In genomic region chr22:30868663-30869385, GRCh38 we compare ENCODE assay signal across 12 cellular contexts.
DNase-seq lines count a peak whose midpoint lies in the region; ATAC-seq, FAIRE-seq and TF ChIP-seq lines count a peak whose summit lies in the region.
"Had no signal": no experiment of that assay in that cellular context is flagged by ENCODE, and none has a peak within 500 bp of the region (broad histone marks: within the 10 kb centered on the region; RNA-seq: fewer than 3 reads in every experiment).

No MANE protein-coding gene starts in this region.

- no peaks in the 10 kb centered on the region for H4K20me1 ChIP-seq in HepG2 (ENCODE audit: insufficient read depth, low read length)

- no peak overlapping the region for H2AFZ ChIP-seq in HepG2 (ENCODE audit: low read length)

- no peak overlapping the region for H3K9ac ChIP-seq in HepG2 (ENCODE audit: insufficient read depth, low read depth, low read length)

- ATAC-seq in right lobe of liver (no peak), HepG2 (no peak), left lung (no peak), aorta (ENCODE audit: low FRiP score) (no peak), GM21529 (IDR thresholded peaks at IDR 0.05; ENCODE audit: unreplicated experiment) (no peak)

- H3K4me3 ChIP-seq in right lobe of liver (no peak overlapping the region), HepG2 (replicated peaks in 1 of 3; ENCODE audit: insufficient read depth in 1 of 3, low read depth in 2 of 3, low read length in 3 of 3) (no peak overlapping the region), astrocyte of the spinal cord (ENCODE audit: low read depth, low read length) (no peak overlapping the region), left lung (no peak overlapping the region), aorta (ENCODE audit: low read length in 2 of 2) (no peak overlapping the region)
- H3K4me3 ChIP-seq: breast epithelium had no signal

- H3K27ac ChIP-seq in right lobe of liver (no peak overlapping the region), HepG2 (ENCODE audit: extremely low read length, insufficient read depth, low read length) (no peak overlapping the region), left lung (no peak overlapping the region), aorta (ENCODE audit: low read depth in 1 of 2, low read length in 2 of 2) (no peak overlapping the region)
- H3K27ac ChIP-seq: breast epithelium, C4-2B had no signal

- no peak for FAIRE-seq in HepG2 (lab: Jason Lieb, UNC)

- CTCF ChIA-PET in HepG2 (lab: Yijun Ruan, JAX; ENCODE audit: low intra/inter-chr PET ratio, low total read pairs) = no interaction called here

- no peaks in the 10 kb centered on the region for H3K4me1 ChIP-seq in right lobe of liver
- H3K4me1 ChIP-seq in HepG2 (ENCODE audit: insufficient read depth, low read length) = peaks cover 16% of the 10 kb centered on the region
- no peaks in the 10 kb centered on the region for H3K4me1 ChIP-seq in left lung
- no peaks in the 10 kb centered on the region for H3K4me1 ChIP-seq in aorta (ENCODE audit: control insufficient read depth in 1 of 2, insufficient read depth in 2 of 2, low read length in 2 of 2)
- H3K4me1 ChIP-seq: breast epithelium had no signal

- H3K27me3 ChIP-seq in right lobe of liver (no peaks in the 10 kb centered on the region), HepG2 (ENCODE audit: control insufficient read depth in 1 of 2, insufficient read depth in 2 of 2, low read length in 2 of 2) (peaks cover 4 to 17% of the 10 kb centered on the region in 2 experiments; a peak in 3 of 5 replicates), left lung (no peaks in the 10 kb centered on the region), aorta (ENCODE audit: control insufficient read depth in 1 of 2, insufficient read depth in 2 of 2, low read length in 1 of 2) (no peaks in the 10 kb centered on the region)
- H3K27me3 ChIP-seq: breast epithelium had no signal

- H3K4me2 ChIP-seq in HepG2 (ENCODE audit: low read depth, low read length) = no peak overlapping the region

- BruUV-seq in HepG2 (replicated peaks; lab: Mats Ljungman, UMichigan) = no TSS peak

- 66% methylated on average over 3 of the region's 12 CpGs for WGBS in right lobe of liver (ENCODE audit: insufficient coverage, low coverage, low lambda C conversion rate, missing lambda C conversion rate)
- WGBS in HepG2 (ENCODE audit: low lambda C conversion rate) = 19% methylated on average over 10 of the region's 12 CpGs
- 19 to 24% methylated on average over 12 of the region's 12 CpGs for WGBS in aorta, 2 donors

- H3K79me2 ChIP-seq in HepG2 (ENCODE audit: insufficient read depth, low read length) = no peaks in the 10 kb centered on the region

- DNase-seq in right lobe of liver (peak in 2 of 3 donors; percentile 36 to 38), HepG2 (ENCODE audit: low spot score) (no peak), astrocyte of the spinal cord (ENCODE audit: low read depth, low spot score) (peak; percentile 22), left lung (peak; percentile 22 to 41), aorta (peak; percentile 36 to 45), AML-193 (lab: John Stamatoyannopoulos, UW) (no peak), NCI-H1694 treated with DMSO at 0.1 percent for 48 hours (lab: John Stamatoyannopoulos, UW) (no peak)
- DNase-seq: NCI-H774; stimulated activated naive CD4-positive, alpha-beta T cell treated with Interleukin-2 at 50 U/mL for 16 hours had no signal

- intact Hi-C loops in right lobe of liver (cut with DNase I) = no loop called here
- intact Hi-C loops in HepG2 (cut with micrococcal nuclease; ENCODE audit: unreplicated experiment) = no loop called here
- intact Hi-C loops in left lung (cut with DNase I) = no loop called here
- intact Hi-C loops in aorta (cut with DNase I) = no loop called here

- no peak for TF ChIP-seq RAD21 in HepG2 (CRISPR knock-in tag; IDR thresholded peaks at IDR 0.05)

- POLR2A ChIA-PET in HepG2 (lab: Yijun Ruan, JAX) = no interaction called here

- H3K36me3 ChIP-seq in right lobe of liver (no peaks in the 10 kb centered on the region), HepG2 (replicated peaks in 1 of 2; ENCODE audit: control insufficient read depth in 1 of 2, insufficient read depth in 2 of 2, low read length in 2 of 2) (no peaks in the 10 kb centered on the region), left lung (no peaks in the 10 kb centered on the region), aorta (ENCODE audit: control insufficient read depth in 1 of 2, insufficient read depth in 2 of 2, low read length in 1 of 2) (no peaks in the 10 kb centered on the region)
- H3K36me3 ChIP-seq: breast epithelium had no signal

- TF ChIP-seq EP300 in HepG2 (IDR thresholded peaks at IDR 0.05; ENCODE audit: low read depth in 2 of 2, low read length in 2 of 2) = no peak
- TF ChIP-seq EP300 in HepG2 (CRISPR knock-in tag; IDR thresholded peaks at IDR 0.05; ENCODE audit: borderline replicate concordance) = no peak

- in situ Hi-C loops in HepG2 (cut with HindIII; ENCODE audit: extremely low pct_ligation_motif_present, low pct_unique_long_range_greater_than_20kb) (no loop called here), astrocyte of the spinal cord (cut with HindIII; ENCODE audit: low sequenced_read_pairs) (no loop called here)

- H3K9me3 ChIP-seq in right lobe of liver (no peaks in the 10 kb centered on the region), HepG2 (ENCODE audit: low read length) (no peaks in the 10 kb centered on the region), left lung (no peaks in the 10 kb centered on the region), aorta (ENCODE audit: control insufficient read depth, low read length) (no peaks in the 10 kb centered on the region)
- H3K9me3 ChIP-seq: breast epithelium had no signal

- TF ChIP-seq CTCF in right lobe of liver (IDR thresholded peaks at IDR 0.05) (no peak), HepG2 (CRISPR knock-in tag; IDR thresholded peaks at IDR 0.05) (no peak), astrocyte of the spinal cord (IDR thresholded peaks at IDR 0.05; ENCODE audit: low read depth, low read length) (no peak), left lung (IDR thresholded peaks at IDR 0.05) (no peak)

- TF ChIP-seq POLR2A in right lobe of liver (IDR thresholded peaks at IDR 0.05) = no peak
- TF ChIP-seq POLR2A in HepG2 (IDR thresholded peaks at IDR 0.05; ENCODE audit: insufficient read depth in 1 of 2, low read depth in 2 of 2, low read length in 2 of 2) = no peak

TF ChIP-seq in HepG2, 621 proteins besides CTCF, POLR2A, EP300 and RAD21 (continues in another document):
- TF ChIP-seq ZFP82 (CRISPR knock-in tag; IDR thresholded peaks at IDR 0.05; ENCODE audit: borderline replicate concordance) = no peak
- TF ChIP-seq NFE2L2 (IDR thresholded peaks at IDR 0.05; ENCODE audit: low read length) = no peak
- TF ChIP-seq RXRB (CRISPR knock-in tag; IDR thresholded peaks at IDR 0.05; ENCODE audit: borderline replicate concordance) = no peak
- TF ChIP-seq MED8 (CRISPR knock-in tag; IDR thresholded peaks at IDR 0.05; ENCODE audit: insufficient replicate concordance) = no peak
- TF ChIP-seq, protein P1, sequence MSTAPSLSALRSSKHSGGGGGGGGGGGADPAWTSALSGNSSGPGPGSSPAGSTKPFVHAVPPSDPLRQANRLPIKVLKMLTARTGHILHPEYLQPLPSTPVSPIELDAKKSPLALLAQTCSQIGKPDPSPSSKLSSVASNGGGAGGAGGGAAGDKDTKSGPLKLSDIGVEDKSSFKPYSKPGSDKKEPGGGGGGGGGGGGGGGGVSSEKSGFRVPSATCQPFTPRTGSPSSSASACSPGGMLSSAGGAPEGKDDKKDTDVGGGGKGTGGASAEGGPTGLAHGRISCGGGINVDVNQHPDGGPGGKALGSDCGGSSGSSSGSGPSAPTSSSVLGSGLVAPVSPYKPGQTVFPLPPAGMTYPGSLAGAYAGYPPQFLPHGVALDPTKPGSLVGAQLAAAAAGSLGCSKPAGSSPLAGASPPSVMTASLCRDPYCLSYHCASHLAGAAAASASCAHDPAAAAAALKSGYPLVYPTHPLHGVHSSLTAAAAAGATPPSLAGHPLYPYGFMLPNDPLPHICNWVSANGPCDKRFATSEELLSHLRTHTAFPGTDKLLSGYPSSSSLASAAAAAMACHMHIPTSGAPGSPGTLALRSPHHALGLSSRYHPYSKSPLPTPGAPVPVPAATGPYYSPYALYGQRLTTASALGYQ (CRISPR knock-in tag; IDR thresholded peaks at IDR 0.05) = no peak
- TF ChIP-seq ZNF512 (CRISPR knock-in tag; IDR thresholded peaks at IDR 0.05) = no peak
- TF ChIP-seq IKZF5 (CRISPR knock-in tag; IDR thresholded peaks at IDR 0.05) = no peak
- TF ChIP-seq ZBTB1 (CRISPR knock-in tag; IDR thresholded peaks at IDR 0.05; ENCODE audit: borderline replicate concordance) = no peak
- no peak for TF ChIP-seq DRAP1 (CRISPR knock-in tag; IDR thresholded peaks at IDR 0.05)
- no peak for TF ChIP-seq ZNF749 (CRISPR knock-in tag; IDR thresholded peaks at IDR 0.05; ENCODE audit: borderline replicate concordance)
- no peak for TF ChIP-seq PHF20 (CRISPR knock-in tag; IDR thresholded peaks at IDR 0.05)
- TF ChIP-seq RORA (CRISPR knock-in tag; IDR thresholded peaks at IDR 0.05) = no peak
- TF ChIP-seq ZNF460 (CRISPR knock-in tag; IDR thresholded peaks at IDR 0.05; ENCODE audit: borderline replicate concordance) = no peak

Comparison
In these comparisons a context has a peak if more than half of its experiments do, and no peak if none do; other contexts are left out.
1. DNase-seq: peak in right lobe of liver (2 of 3), astrocyte of the spinal cord (single experiment), left lung (2 of 2) and aorta (2 of 2); none in HepG2 (single experiment), AML-193 (0 of 2) and NCI-H1694 treated with DMSO at 0.1 percent for 48 hours (single experiment).